In genomic region chr1:31782066-31782762, GRCh38 we compare ENCODE assay signal across 14 cellular contexts. TPM values are rescaled to one million over a fixed set of nuclear protein-coding genes. Genes with fewer than 3 reads are reported as not detected.
DNase-seq lines count a peak whose midpoint lies in the region; ATAC-seq and TF ChIP-seq lines count a peak whose summit lies in the region.
"Had no signal": no experiment of that assay in that cellular context is flagged by ENCODE, and none has a peak within 500 bp of the region (broad histone marks: within the 10 kb centered on the region; RNA-seq: fewer than 3 reads in every experiment).

No MANE protein-coding gene starts in this region.

- no peak overlapping the region for H3K27ac ChIP-seq in right atrium auricular region
- H3K27ac ChIP-seq: epithelial cell of prostate, neutrophil had no signal

- ATAC-seq in Right ventricle myocardium superior (ENCODE audit: poor library complexity): no peak

- intact Hi-C loops in Right ventricle myocardium superior (cut with DNase I): loop anchor here (10.0 kb wide), 1 partner anchor 217 kb away; no protein-coding TSS in a partner anchor

- peaks cover 0 to 20% of the 10 kb centered on the region in 2 donors for H3K4me1 ChIP-seq in right atrium auricular region

- H3K27me3 ChIP-seq in right atrium auricular region: no peaks in the 10 kb centered on the region

- TF ChIP-seq CTCF in right atrium auricular region (IDR thresholded peaks at IDR 0.05): no peak

- no peaks in the 10 kb centered on the region for H3K9me3 ChIP-seq in right atrium auricular region
- H3K9me3 ChIP-seq: neutrophil had no signal

- no peaks in the 10 kb centered on the region for H3K36me3 ChIP-seq in right atrium auricular region
- H3K36me3 ChIP-seq: neutrophil had no signal

- DNase-seq in Right ventricle myocardium superior: peak; percentile 21
- no peak for DNase-seq in right atrium auricular region (ENCODE audit: low spot score)
- peak; percentile 74 for DNase-seq in cerebellar cortex (ENCODE audit: low spot score)
- peak; percentile 76 for DNase-seq in left kidney (ENCODE audit: low read depth, low spot score)
- DNase-seq in activated CD4-positive, CD25-positive, alpha-beta regulatory T cell (lab: John Stamatoyannopoulos, UW): no peak
- no peak for DNase-seq in mucosa of gallbladder (ENCODE audit: low spot score)
- DNase-seq in COLO668 (lab: John Stamatoyannopoulos, UW; ENCODE audit: unreplicated experiment): no peak
- no peak for DNase-seq in NCI-H345 (lab: John Stamatoyannopoulos, UW)
- DNase-seq: activated naive CD4-positive, alpha-beta T cell treated with anti-CD3 and anti-CD28 coated beads, Interleukin-2, amount 10 ng/mL, durations not matched to agents 7 days and 5 days; Calu3; NCI-H2081 treated with DMSO at 0.1 percent for 48 hours; NK-92 treated with Interleukin-12 subunit alpha and Interleukin-12 subunit beta, amount 100 ng/mL, for 24 hours had no signal

- H3K4me3 ChIP-seq in right atrium auricular region: no peak overlapping the region

RNA-seq across cellular contexts. Expression of gene ADGRB2, which starts 18.1 kb away (rescaled TPM):
- total RNA-seq in Right ventricle myocardium superior (14.7 TPM), right atrium auricular region (10 to 100 TPM; 14.4 to 19.1 TPM), mucosa of gallbladder (6.0 TPM)

RNA-seq across cellular contexts. Expression of gene SPOCD1, which starts 33.6 kb away (rescaled TPM):
- total RNA-seq in Right ventricle myocardium superior (not detected), right atrium auricular region (under 1 TPM in 1 of 2 donors, not detected in 1; 0.43 TPM), mucosa of gallbladder (1.8 TPM)

Comparison
In these comparisons a context has a peak if more than half of its experiments do, and no peak if none do; other contexts are left out.
1. DNase-seq: peak in Right ventricle myocardium superior (single experiment), cerebellar cortex (single experiment) and left kidney (single experiment); none in right atrium auricular region (single experiment), activated CD4-positive, CD25-positive, alpha-beta regulatory T cell (0 of 4), mucosa of gallbladder (single experiment), COLO668 (single experiment) and NCI-H345 (single experiment).